ENCODE assay signal across 1 cellular context in genomic region chr1:53326088-53326597, GRCh38.
TF ChIP-seq lines count a peak whose summit lies in the region.

No MANE protein-coding gene starts in this region.

TF ChIP-seq in HEK293, 187 proteins besides CTCF, POLR2A, EP300 and RAD21 (continued from another document):
- TF ChIP-seq ZNF26 (tag by site-specific recombination; IDR thresholded peaks at IDR 0.05) (no peak), ZNF629 (tag by site-specific recombination; IDR thresholded peaks at IDR 0.05) (peak; percentile 24; the same call in 1 of the 2 replicates), PRDM10 (tag by site-specific recombination; IDR thresholded peaks at IDR 0.05) (peak; percentile 79), ZIC2 (tag by site-specific recombination; IDR thresholded peaks at IDR 0.05) (no peak), ZNF223 (tag by site-specific recombination; IDR thresholded peaks at IDR 0.05) (no peak), ZNF561 (tag by site-specific recombination; IDR thresholded peaks at IDR 0.05; ENCODE audit: borderline replicate concordance) (0 out of 2 replicates have a peak, but pooled peaks have one; percentile 40), FEZF1 (tag by site-specific recombination; IDR thresholded peaks at IDR 0.05) (peak; percentile 8; the same call in 1 of the 2 replicates), ZNF777 (tag by site-specific recombination; IDR thresholded peaks at IDR 0.05; ENCODE audit: borderline replicate concordance) (no peak), ZFP41 (tag by site-specific recombination; IDR thresholded peaks at IDR 0.05; ENCODE audit: borderline replicate concordance) (no peak), ZNF169 (tag by site-specific recombination; IDR thresholded peaks at IDR 0.05) (no peak), ZNF785 (tag by site-specific recombination; IDR thresholded peaks at IDR 0.05) (0 out of 2 replicates have a peak, but pooled peaks have one; percentile 16), ZNF704 (tag by site-specific recombination; IDR thresholded peaks at IDR 0.05) (no peak), PBX3 (CRISPR knock-in tag; IDR thresholded peaks at IDR 0.05) (no peak), EGR2 (tag by site-specific recombination; IDR thresholded peaks at IDR 0.05; ENCODE audit: low read depth) (peak; percentile 42)
- TF ChIP-seq, protein P1, sequence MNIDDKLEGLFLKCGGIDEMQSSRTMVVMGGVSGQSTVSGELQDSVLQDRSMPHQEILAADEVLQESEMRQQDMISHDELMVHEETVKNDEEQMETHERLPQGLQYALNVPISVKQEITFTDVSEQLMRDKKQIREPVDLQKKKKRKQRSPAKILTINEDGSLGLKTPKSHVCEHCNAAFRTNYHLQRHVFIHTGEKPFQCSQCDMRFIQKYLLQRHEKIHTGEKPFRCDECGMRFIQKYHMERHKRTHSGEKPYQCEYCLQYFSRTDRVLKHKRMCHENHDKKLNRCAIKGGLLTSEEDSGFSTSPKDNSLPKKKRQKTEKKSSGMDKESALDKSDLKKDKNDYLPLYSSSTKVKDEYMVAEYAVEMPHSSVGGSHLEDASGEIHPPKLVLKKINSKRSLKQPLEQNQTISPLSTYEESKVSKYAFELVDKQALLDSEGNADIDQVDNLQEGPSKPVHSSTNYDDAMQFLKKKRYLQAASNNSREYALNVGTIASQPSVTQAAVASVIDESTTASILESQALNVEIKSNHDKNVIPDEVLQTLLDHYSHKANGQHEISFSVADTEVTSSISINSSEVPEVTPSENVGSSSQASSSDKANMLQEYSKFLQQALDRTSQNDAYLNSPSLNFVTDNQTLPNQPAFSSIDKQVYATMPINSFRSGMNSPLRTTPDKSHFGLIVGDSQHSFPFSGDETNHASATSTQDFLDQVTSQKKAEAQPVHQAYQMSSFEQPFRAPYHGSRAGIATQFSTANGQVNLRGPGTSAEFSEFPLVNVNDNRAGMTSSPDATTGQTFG (tag by site-specific recombination; IDR thresholded peaks at IDR 0.05; ENCODE audit: borderline replicate concordance) = no peak
- TF ChIP-seq, protein P2, sequence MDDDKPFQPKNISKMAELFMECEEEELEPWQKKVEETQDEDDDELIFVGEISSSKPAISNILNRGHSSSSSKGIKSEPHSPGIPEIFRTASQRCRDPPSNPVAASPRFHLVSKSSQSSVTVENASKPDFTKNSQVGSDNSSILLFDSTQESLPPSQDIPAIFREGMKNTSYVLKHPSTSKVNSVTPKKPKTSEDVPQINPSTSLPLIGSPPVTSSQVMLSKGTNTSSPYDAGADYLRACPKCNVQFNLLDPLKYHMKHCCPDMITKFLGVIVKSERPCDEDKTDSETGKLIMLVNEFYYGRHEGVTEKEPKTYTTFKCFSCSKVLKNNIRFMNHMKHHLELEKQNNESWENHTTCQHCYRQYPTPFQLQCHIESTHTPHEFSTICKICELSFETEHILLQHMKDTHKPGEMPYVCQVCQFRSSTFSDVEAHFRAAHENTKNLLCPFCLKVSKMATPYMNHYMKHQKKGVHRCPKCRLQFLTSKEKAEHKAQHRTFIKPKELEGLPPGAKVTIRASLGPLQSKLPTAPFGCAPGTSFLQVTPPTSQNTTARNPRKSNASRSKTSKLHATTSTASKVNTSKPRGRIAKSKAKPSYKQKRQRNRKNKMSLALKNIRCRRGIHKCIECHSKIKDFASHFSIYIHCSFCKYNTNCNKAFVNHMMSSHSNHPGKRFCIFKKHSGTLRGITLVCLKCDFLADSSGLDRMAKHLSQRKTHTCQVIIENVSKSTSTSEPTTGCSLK (tag by site-specific recombination; IDR thresholded peaks at IDR 0.05) = no peak
TF ChIP-seq in HEK293: peak in this region for 25.
